8 cellular contexts compared by ENCODE assay signal in the genomic region with DNA sequence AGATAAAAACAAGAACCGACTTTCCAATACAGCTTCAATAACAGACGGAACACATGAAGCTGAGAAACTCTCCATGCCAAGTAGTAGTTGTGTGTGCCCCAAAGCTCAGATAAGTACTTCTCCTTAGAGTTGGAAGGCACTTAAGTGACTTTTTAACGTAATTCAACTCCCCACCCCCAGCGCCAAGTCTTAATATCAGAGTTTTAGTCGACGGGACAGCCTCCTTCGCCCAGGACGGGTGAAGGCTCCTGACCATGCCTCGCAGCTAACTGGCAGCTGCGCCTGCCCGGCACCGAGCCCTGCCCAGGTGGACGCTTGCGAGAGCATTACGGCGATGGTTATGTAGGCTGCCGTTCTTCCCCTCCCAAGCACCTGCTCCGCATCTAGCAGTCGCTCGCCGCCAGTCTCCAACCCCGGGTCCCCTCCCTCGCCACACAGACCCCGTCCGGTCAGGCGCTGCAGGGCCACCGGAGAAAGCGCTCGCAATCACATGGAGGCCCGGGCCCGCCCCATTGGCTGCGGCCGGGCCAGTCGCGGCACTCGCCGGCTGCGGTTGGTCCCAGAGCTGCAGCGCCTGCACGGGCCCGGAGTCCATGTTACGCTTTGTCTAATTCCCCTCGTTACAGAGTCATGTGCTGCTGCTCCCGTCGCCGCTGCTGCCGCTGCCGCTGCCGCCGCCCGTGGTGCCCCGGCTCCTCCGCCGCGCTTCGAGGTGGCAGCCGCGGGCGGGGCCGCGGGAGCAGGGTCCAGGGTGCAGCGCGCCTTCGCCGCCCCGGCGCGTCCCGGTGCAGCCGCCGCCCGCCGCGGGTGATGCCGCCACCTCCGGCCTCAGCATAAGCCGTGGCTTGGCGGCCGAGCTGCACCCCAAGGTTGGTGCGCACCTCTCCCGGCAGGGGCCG. TPM values are rescaled to one million over a fixed set of nuclear protein-coding genes. Genes with fewer than 3 reads are reported as not detected.
DNase-seq lines count a peak whose midpoint lies in the region; ATAC-seq, FAIRE-seq and TF ChIP-seq lines count a peak whose summit lies in the region.

A gene (plus strand): TSS at position 610 of the 899 bp plus-strand sequence. CDS start 112,037 bp downstream, outside the sequence.

- CTCF ChIA-PET in Calu3 (lab: Charles Lee): interaction anchor here (1.5 kb wide), 1 partner anchor 18 kb away, joined by 3 read pairs; no protein-coding TSS in a partner anchor
- CTCF ChIA-PET in endothelial cell of umbilical vein (lab: Charles Lee): interaction anchor here (0.9 to 2.1 kb wide), 4 partner anchors 16 to 155 kb away, joined by 3 to 11 read pairs (median 4); no protein-coding TSS in a partner anchor

- ATAC-seq in GM21360 (IDR thresholded peaks at IDR 0.05; ENCODE audit: unreplicated experiment): peak; percentile 74

- no peaks in the 10 kb centered on the region for H3K36me3 ChIP-seq in endothelial cell of umbilical vein (ENCODE audit: control insufficient read depth in 2 of 2, extremely low read depth in 1 of 2, insufficient read depth in 2 of 2, low read length in 2 of 2)

- H3K4me3 Mint-ChIP-seq in Calu3 (ENCODE audit: low read depth, unreplicated experiment): peak within 1 kb of the TSS; percentile 98

- H3K9me1 ChIP-seq in endothelial cell of umbilical vein (replicated peaks; ENCODE audit: control insufficient read depth, extremely low read depth, insufficient read depth, low read length): no peaks in the 10 kb centered on the region

- FAIRE-seq in endothelial cell of umbilical vein (lab: Jason Lieb, UNC): peak; percentile 81

- H2AFZ ChIP-seq in endothelial cell of umbilical vein (ENCODE audit: low read depth, low read length): peak within 1 kb of the TSS; percentile 96

- TF ChIP-seq CTCF in Calu3 (IDR thresholded peaks at IDR 0.05; ENCODE audit: unreplicated experiment) (no peak), endothelial cell of umbilical vein (IDR thresholded peaks at IDR 0.05; ENCODE audit: extremely low read depth in 1 of 2, insufficient read depth in 1 of 2, low read depth in 1 of 2, low read length in 2 of 2) (no peak)

- no peaks in the 10 kb centered on the region for H4K20me1 ChIP-seq in endothelial cell of umbilical vein (replicated peaks; ENCODE audit: control insufficient read depth, extremely low read depth, insufficient read depth, low read length)

- peaks cover 24% of the 10 kb centered on the region for H3K36me3 Mint-ChIP-seq in Calu3 (ENCODE audit: insufficient read depth, unreplicated experiment)

- peak; percentile 85 for DNase-seq in Calu3
- peak; percentile 76 for DNase-seq in HT1080 (ENCODE audit: low read depth)
- peak; percentile 88 for DNase-seq in NOMO-1 treated with dmso at 0.1 percent for 144 hours (lab: John Stamatoyannopoulos, UW; ENCODE audit: unreplicated experiment)
- peak; percentile 86 for DNase-seq in activated CD8-positive, alpha-beta memory T cell treated with anti-CD3 and anti-CD28 coated beads, Interleukin-2, amount 50 U/mL, for 48 hours
- peak; percentile 85 for DNase-seq in endothelial cell of umbilical vein (ENCODE audit: low read depth, low spot score)
- peak; percentile 92 for DNase-seq in midbrain (lab: John Stamatoyannopoulos, UW)
- DNase-seq in stimulated activated CD8-positive, alpha-beta memory T cell treated with anti-CD3 and anti-CD28 coated beads, Interleukin-2, amount 100 ng/mL, for 48 hours (ENCODE audit: low read depth in 2 of 2): peak; percentile 52 to 58

- peak within 1 kb of the TSS; percentile 60 for H3K9ac ChIP-seq in endothelial cell of umbilical vein (replicated peaks; ENCODE audit: extremely low read depth, insufficient read depth, low read length)

- H3K9me3 ChIP-seq in endothelial cell of umbilical vein (replicated peaks; ENCODE audit: control insufficient read depth, insufficient read depth, low read length): no peaks in the 10 kb centered on the region

- POLR2A ChIA-PET in endothelial cell of umbilical vein (lab: Charles Lee): no interaction called here

- H3K27me3 ChIP-seq in endothelial cell of umbilical vein (ENCODE audit: control insufficient read depth in 2 of 2, insufficient read depth in 2 of 2, low read length in 2 of 2): peaks cover 0 to 1% of the 10 kb centered on the region in 2 experiments

- peaks cover under 1% of the 10 kb centered on the region for H3K27me3 Mint-ChIP-seq in Calu3 (ENCODE audit: unreplicated experiment)

- dilution Hi-C loops in endothelial cell of umbilical vein (cut with MboI; ENCODE audit: extremely low pct_ligation_motif_present, low sequenced_read_pairs): no loop called here

- peak; percentile 17 for TF ChIP-seq POLR2A in endothelial cell of umbilical vein (IDR thresholded peaks at IDR 0.05; ENCODE audit: low read depth, low read length)

- BruUV-seq in Calu3 (replicated peaks; lab: Mats Ljungman, UMichigan) (no TSS peak), endothelial cell of umbilical vein (replicated peaks; lab: Mats Ljungman, UMichigan) (no TSS peak)

- H3K79me2 ChIP-seq in endothelial cell of umbilical vein (ENCODE audit: control insufficient read depth, insufficient read depth, low read length): no peaks in the 10 kb centered on the region

- intact Hi-C loops in Calu3 (cut with micrococcal nuclease; ENCODE audit: unreplicated experiment): no loop called here
- intact Hi-C loops in endothelial cell of umbilical vein (cut with micrococcal nuclease): loop anchor here (2.0 kb wide), 1 partner anchor 174 kb away; a partner anchor contains a TSS

- H3K27ac ChIP-seq in endothelial cell of umbilical vein (ENCODE audit: insufficient read depth, low read depth, low read length): no peak within 1 kb of the TSS

- H3K4me2 ChIP-seq in endothelial cell of umbilical vein (ENCODE audit: insufficient read depth, low read length): peak within 1 kb of the TSS; percentile 48

- H3K4me1 Mint-ChIP-seq in Calu3 (ENCODE audit: low read depth, unreplicated experiment): peaks cover 42% of the 10 kb centered on the region

- H3K9me3 Mint-ChIP-seq in Calu3 (ENCODE audit: low read depth, unreplicated experiment): no peaks in the 10 kb centered on the region

- peaks cover 11% of the 10 kb centered on the region for H3K4me1 ChIP-seq in endothelial cell of umbilical vein (ENCODE audit: control insufficient read depth, extremely low read depth, insufficient read depth, low read length)

- H3K27ac Mint-ChIP-seq in Calu3 (ENCODE audit: unreplicated experiment): peak within 1 kb of the TSS; percentile 57

- peak within 1 kb of the TSS; percentile 70 to 94 (median 74) for H3K4me3 ChIP-seq in endothelial cell of umbilical vein (replicated peaks in 1 of 3; ENCODE audit: insufficient read depth in 1 of 3, low read depth in 1 of 3, low read length in 3 of 3)

TF ChIP-seq in endothelial cell of umbilical vein, 7 proteins besides CTCF, POLR2A, EP300 and RAD21:
- TF ChIP-seq EZH2 (IDR thresholded peaks at IDR 0.05; ENCODE audit: borderline replicate concordance, low read depth, low read length, severe bottlenecking) (no peak), JUN (IDR thresholded peaks at IDR 0.05; ENCODE audit: borderline replicate concordance, insufficient read depth, insufficient read length, low read depth) (no peak), POLR2AphosphoS5 (IDR thresholded peaks at IDR 0.05; ENCODE audit: insufficient read depth, low read depth, low read length) (peak; percentile 44), FOS (IDR thresholded peaks at IDR 0.05; ENCODE audit: borderline replicate concordance, insufficient read depth, low read length) (no peak), MYC (IDR thresholded peaks at IDR 0.05; ENCODE audit: low read depth, low read length) (no peak), GATA2 (IDR thresholded peaks at IDR 0.05; ENCODE audit: insufficient read depth, insufficient read length, low read depth, low read length) (no peak)
- TF ChIP-seq, protein P1, sequence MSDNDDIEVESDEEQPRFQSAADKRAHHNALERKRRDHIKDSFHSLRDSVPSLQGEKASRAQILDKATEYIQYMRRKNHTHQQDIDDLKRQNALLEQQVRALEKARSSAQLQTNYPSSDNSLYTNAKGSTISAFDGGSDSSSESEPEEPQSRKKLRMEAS (IDR thresholded peaks at IDR 0.05; ENCODE audit: insufficient read depth, insufficient read length): peak; percentile 85
TF ChIP-seq in endothelial cell of umbilical vein: peak in this region for 2.

RNA-seq across cellular contexts. Expression of the gene that starts here (rescaled TPM):
- total RNA-seq in Calu3 (2022): 22.3 and 27.8 TPM in 2 replicates
- 15.2 and 22.2 TPM in 2 replicates for total RNA-seq in HT1080 (2014; rRNA removed; shearing (Covaris generic))
- 18.9 and 21.7 TPM in 2 replicates for polyA plus RNA-seq in HT1080 (2015; cell fraction: cytosol; rRNA removed)
- 15.5 and 18.3 TPM in 2 replicates for polyA plus RNA-seq in HT1080 (2015; cell fraction: nucleus; rRNA removed)
- total RNA-seq in endothelial cell of umbilical vein: 23.6 and 37.7 TPM in 2 replicates
- 31.9 and 32.2 TPM in 2 replicates for polyA plus RNA-seq in endothelial cell of umbilical vein
- polyA plus RNA-seq in endothelial cell of umbilical vein (2011; cell fraction: cytosol; rRNA removed): 36.1 and 36.9 TPM in 2 replicates
- polyA plus RNA-seq in endothelial cell of umbilical vein (2011; cell fraction: nucleus; rRNA removed): 26.1 and 28.4 TPM in 2 replicates
- polyA plus RNA-seq in endothelial cell of umbilical vein (2012): 25.2 and 33.0 TPM in 2 replicates
- polyA minus RNA-seq in endothelial cell of umbilical vein: 46.6 and 60.9 TPM in 2 replicates
- polyA minus RNA-seq in endothelial cell of umbilical vein (2011; cell fraction: cytosol; rRNA and poly(A)+ RNA removed): 47.9 TPM
- 21.2 and 26.6 TPM in 2 replicates for polyA minus RNA-seq in endothelial cell of umbilical vein (2011; cell fraction: nucleus; rRNA and poly(A)+ RNA removed)
